Comparison of ENCODE assay signal across 11 cellular contexts in genomic region chr14:69703047-69704046, GRCh38.
DNase-seq lines count a peak whose midpoint lies in the region; ATAC-seq, FAIRE-seq and TF ChIP-seq lines count a peak whose summit lies in the region.
"Had no signal": no experiment of that assay in that cellular context is flagged by ENCODE, and none has a peak within 500 bp of the region (broad histone marks: within the 10 kb centered on the region; RNA-seq: fewer than 3 reads in every experiment).

No MANE protein-coding gene starts in this region.

- no peak for TF ChIP-seq CTCF in neutrophil (IDR thresholded peaks at IDR 0.05)

- H3K4me1 Mint-ChIP-seq in dendritic cell treated with granulocyte-macrophage colony-stimulating factor and Interleukin-4, amounts not matched to agents 40 ng/mL and 50 ng/mL, for 4 days (ENCODE audit: low read depth), result peaks cover 84% of the 10 kb centered on the region

- FAIRE-seq in GM12891 (lab: Jason Lieb, UNC), result peak; percentile 66
- FAIRE-seq: pancreas had no signal

- H3K27ac Mint-ChIP-seq in dendritic cell treated with granulocyte-macrophage colony-stimulating factor and Interleukin-4, amounts not matched to agents 40 ng/mL and 50 ng/mL, for 4 days, result peak overlapping the region; percentile 90

- H3K4me3 Mint-ChIP-seq in dendritic cell treated with granulocyte-macrophage colony-stimulating factor and Interleukin-4, amounts not matched to agents 40 ng/mL and 50 ng/mL, for 4 days, result peak overlapping the region; percentile 52

- peaks cover 70 to 78% of the 10 kb centered on the region in 2 experiments for H3K4me1 ChIP-seq in neutrophil (ENCODE audit: control insufficient read depth in 1 of 2, insufficient read depth in 1 of 2, low read depth in 1 of 2, low read length in 1 of 2)

- no peaks in the 10 kb centered on the region for H3K9me3 Mint-ChIP-seq in dendritic cell treated with granulocyte-macrophage colony-stimulating factor and Interleukin-4, amounts not matched to agents 40 ng/mL and 50 ng/mL, for 4 days

- peaks cover 65% of the 10 kb centered on the region for H3K36me3 Mint-ChIP-seq in dendritic cell treated with granulocyte-macrophage colony-stimulating factor and Interleukin-4, amounts not matched to agents 40 ng/mL and 50 ng/mL, for 4 days (ENCODE audit: low read depth)

- TF ChIP-seq POLR2A in GM12891 (IDR thresholded peaks at IDR 0.05; ENCODE audit: low read depth, low read length), result no peak

- ATAC-seq in HG03280 (IDR thresholded peaks at IDR 0.05; ENCODE audit: unreplicated experiment) (no peak), GM18868 (IDR thresholded peaks at IDR 0.05; ENCODE audit: unreplicated experiment) (no peak), GM21825 (IDR thresholded peaks at IDR 0.05; ENCODE audit: unreplicated experiment) (no peak)

- intact Hi-C loops in dendritic cell treated with granulocyte-macrophage colony-stimulating factor and Interleukin-4, amounts not matched to agents 40 ng/mL and 50 ng/mL, for 4 days (cut with micrococcal nuclease), result no loop called here

- no peaks in the 10 kb centered on the region for H3K27me3 ChIP-seq in neutrophil
- H3K27me3 ChIP-seq: pancreas, SJCRH30 had no signal

- H3K4me3 ChIP-seq in neutrophil (ENCODE audit: low read depth in 1 of 2, low read length in 1 of 2), result peak overlapping the region; percentile 48 to 67
- H3K4me3 ChIP-seq: pancreas, SJCRH30 had no signal

- H3K27ac ChIP-seq in neutrophil, result peak overlapping the region; percentile 96
- H3K27ac ChIP-seq: KMS-11, SJCRH30 had no signal

- no peaks in the 10 kb centered on the region for H3K27me3 Mint-ChIP-seq in dendritic cell treated with granulocyte-macrophage colony-stimulating factor and Interleukin-4, amounts not matched to agents 40 ng/mL and 50 ng/mL, for 4 days

- H3K9me3 ChIP-seq in neutrophil, result no peaks in the 10 kb centered on the region
- H3K9me3 ChIP-seq: pancreas, SJCRH30 had no signal

- DNase-seq in GM12891 (ENCODE audit: insufficient read length, low spot score), result no peak
- peak; percentile 65 for DNase-seq in NCI-H2196 (lab: John Stamatoyannopoulos, UW; ENCODE audit: unreplicated experiment)
- DNase-seq in occipital lobe (lab: John Stamatoyannopoulos, UW), result no peak
- DNase-seq: pancreas, SJCRH30 had no signal

- H3K36me3 ChIP-seq in neutrophil, result peaks cover 48% of the 10 kb centered on the region
- H3K36me3 ChIP-seq: SJCRH30 had no signal

TF ChIP-seq in GM12891, 5 proteins besides CTCF, POLR2A, EP300 and RAD21:
- no peak for TF ChIP-seq TAF1 (IDR thresholded peaks at IDR 0.05; ENCODE audit: low read depth, low read length)
- no peak for TF ChIP-seq POLR2AphosphoS5 (IDR thresholded peaks at IDR 0.05; ENCODE audit: low read depth, low read length)
TF ChIP-seq in GM12891: peak in this region for 0.
